1 cellular context compared by ENCODE assay signal in genomic region chr12:26317942-26318565, GRCh38.
TF ChIP-seq lines count a peak whose summit lies in the region.

No MANE protein-coding gene starts in this region.

TF ChIP-seq in GM12878, 131 proteins besides CTCF, POLR2A, EP300 and RAD21 (continued from another document):
- TF ChIP-seq SIX5 (IDR thresholded peaks at IDR 0.05; ENCODE audit: low read depth, low read length, severe bottlenecking) (no peak), IRF4 (IDR thresholded peaks at IDR 0.05; ENCODE audit: low read depth, low read length) (0 out of 2 replicates have a peak, but pooled peaks have one; percentile 16), SMARCA5 (IDR thresholded peaks at IDR 0.05) (0 out of 2 replicates have a peak, but pooled peaks have one; percentile 25), ZBED1 (IDR thresholded peaks at IDR 0.05; ENCODE audit: borderline replicate concordance) (no peak), PML (IDR thresholded peaks at IDR 0.05; ENCODE audit: low read length) (no peak), IKZF2 (IDR thresholded peaks at IDR 0.05) (peak in 1 of 2 experiments; percentile 13; a peak in 1 of 4 replicates), ATF7 (IDR thresholded peaks at IDR 0.05; ENCODE audit: low read depth) (no peak), NFIC (IDR thresholded peaks at IDR 0.05; ENCODE audit: low read depth, low read length) (peak; percentile 39; the same call in 1 of the 2 replicates), CHD4 (IDR thresholded peaks at IDR 0.05) (no peak), IRF5 (IDR thresholded peaks at IDR 0.05; ENCODE audit: borderline replicate concordance) (no peak)
- TF ChIP-seq, protein P1, sequence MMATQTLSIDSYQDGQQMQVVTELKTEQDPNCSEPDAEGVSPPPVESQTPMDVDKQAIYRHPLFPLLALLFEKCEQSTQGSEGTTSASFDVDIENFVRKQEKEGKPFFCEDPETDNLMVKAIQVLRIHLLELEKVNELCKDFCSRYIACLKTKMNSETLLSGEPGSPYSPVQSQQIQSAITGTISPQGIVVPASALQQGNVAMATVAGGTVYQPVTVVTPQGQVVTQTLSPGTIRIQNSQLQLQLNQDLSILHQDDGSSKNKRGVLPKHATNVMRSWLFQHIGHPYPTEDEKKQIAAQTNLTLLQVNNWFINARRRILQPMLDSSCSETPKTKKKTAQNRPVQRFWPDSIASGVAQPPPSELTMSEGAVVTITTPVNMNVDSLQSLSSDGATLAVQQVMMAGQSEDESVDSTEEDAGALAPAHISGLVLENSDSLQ (IDR thresholded peaks at IDR 0.05) = peak; percentile 32; the same call in 1 of the 2 replicates
- TF ChIP-seq, protein P2, sequence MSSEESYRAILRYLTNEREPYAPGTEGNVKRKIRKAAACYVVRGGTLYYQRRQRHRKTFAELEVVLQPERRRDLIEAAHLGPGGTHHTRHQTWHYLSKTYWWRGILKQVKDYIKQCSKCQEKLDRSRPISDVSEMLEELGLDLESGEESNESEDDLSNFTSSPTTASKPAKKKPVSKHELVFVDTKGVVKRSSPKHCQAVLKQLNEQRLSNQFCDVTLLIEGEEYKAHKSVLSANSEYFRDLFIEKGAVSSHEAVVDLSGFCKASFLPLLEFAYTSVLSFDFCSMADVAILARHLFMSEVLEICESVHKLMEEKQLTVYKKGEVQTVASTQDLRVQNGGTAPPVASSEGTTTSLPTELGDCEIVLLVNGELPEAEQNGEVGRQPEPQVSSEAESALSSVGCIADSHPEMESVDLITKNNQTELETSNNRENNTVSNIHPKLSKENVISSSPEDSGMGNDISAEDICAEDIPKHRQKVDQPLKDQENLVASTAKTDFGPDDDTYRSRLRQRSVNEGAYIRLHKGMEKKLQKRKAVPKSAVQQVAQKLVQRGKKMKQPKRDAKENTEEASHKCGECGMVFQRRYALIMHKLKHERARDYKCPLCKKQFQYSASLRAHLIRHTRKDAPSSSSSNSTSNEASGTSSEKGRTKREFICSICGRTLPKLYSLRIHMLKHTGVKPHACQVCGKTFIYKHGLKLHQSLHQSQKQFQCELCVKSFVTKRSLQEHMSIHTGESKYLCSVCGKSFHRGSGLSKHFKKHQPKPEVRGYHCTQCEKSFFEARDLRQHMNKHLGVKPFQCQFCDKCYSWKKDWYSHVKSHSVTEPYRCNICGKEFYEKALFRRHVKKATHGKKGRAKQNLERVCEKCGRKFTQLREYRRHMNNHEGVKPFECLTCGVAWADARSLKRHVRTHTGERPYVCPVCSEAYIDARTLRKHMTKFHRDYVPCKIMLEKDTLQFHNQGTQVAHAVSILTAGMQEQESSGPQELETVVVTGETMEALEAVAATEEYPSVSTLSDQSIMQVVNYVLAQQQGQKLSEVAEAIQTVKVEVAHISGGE (CRISPR knock-in tag; IDR thresholded peaks at IDR 0.05) = no peak
- TF ChIP-seq, protein P3, sequence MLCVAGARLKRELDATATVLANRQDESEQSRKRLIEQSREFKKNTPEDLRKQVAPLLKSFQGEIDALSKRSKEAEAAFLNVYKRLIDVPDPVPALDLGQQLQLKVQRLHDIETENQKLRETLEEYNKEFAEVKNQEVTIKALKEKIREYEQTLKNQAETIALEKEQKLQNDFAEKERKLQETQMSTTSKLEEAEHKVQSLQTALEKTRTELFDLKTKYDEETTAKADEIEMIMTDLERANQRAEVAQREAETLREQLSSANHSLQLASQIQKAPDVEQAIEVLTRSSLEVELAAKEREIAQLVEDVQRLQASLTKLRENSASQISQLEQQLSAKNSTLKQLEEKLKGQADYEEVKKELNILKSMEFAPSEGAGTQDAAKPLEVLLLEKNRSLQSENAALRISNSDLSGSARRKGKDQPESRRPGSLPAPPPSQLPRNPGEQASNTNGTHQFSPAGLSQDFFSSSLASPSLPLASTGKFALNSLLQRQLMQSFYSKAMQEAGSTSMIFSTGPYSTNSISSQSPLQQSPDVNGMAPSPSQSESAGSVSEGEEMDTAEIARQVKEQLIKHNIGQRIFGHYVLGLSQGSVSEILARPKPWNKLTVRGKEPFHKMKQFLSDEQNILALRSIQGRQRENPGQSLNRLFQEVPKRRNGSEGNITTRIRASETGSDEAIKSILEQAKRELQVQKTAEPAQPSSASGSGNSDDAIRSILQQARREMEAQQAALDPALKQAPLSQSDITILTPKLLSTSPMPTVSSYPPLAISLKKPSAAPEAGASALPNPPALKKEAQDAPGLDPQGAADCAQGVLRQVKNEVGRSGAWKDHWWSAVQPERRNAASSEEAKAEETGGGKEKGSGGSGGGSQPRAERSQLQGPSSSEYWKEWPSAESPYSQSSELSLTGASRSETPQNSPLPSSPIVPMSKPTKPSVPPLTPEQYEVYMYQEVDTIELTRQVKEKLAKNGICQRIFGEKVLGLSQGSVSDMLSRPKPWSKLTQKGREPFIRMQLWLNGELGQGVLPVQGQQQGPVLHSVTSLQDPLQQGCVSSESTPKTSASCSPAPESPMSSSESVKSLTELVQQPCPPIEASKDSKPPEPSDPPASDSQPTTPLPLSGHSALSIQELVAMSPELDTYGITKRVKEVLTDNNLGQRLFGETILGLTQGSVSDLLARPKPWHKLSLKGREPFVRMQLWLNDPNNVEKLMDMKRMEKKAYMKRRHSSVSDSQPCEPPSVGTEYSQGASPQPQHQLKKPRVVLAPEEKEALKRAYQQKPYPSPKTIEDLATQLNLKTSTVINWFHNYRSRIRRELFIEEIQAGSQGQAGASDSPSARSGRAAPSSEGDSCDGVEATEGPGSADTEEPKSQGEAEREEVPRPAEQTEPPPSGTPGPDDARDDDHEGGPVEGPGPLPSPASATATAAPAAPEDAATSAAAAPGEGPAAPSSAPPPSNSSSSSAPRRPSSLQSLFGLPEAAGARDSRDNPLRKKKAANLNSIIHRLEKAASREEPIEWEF (IDR thresholded peaks at IDR 0.05; ENCODE audit: insufficient replicate concordance, low read depth, low read length) = no peak
